1 cellular context compared by ENCODE assay signal in the genomic region with DNA sequence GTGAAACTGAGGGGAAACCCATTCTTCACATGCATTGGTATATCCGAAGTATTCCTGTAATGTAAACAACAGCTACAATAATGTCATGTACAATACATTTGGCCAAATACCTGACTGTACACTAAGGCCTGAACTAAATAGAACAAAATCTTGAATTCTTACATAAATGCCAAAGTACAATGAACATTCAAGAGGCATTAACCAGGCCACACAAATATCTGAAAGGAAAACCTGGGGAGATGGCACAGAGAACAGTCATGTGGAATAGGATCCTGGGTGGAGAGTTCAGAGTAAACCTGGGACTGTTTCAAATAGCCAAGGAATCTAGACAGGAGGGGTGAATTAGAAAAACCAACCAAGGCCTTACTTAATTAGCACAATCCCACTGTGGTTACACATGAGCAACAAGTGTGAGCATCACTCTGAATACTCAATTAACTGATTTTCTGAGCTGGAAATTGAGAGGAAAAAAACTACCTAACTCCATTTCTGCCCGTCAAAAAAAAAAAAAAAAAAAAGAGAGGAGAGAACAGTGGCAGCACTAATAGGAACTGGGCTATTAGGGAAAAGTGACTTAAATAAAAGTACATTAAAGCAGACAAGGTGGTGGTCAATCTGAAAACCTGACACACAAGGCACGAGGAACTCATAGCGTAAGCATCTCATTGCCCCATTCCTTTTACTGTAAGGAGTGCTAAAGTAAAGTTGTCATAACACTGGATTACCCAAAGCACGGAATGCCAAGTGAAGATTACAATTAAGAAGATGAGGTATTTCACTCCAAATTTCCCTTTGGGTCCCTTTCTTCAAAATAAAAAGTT.
TF ChIP-seq lines count a peak whose summit lies in the region.

No MANE protein-coding gene starts in this region.

TF ChIP-seq in WTC11, 78 proteins besides CTCF, POLR2A, EP300 and RAD21 (continued from another document):
- TF ChIP-seq USF2 (CRISPR knock-in tag; IDR thresholded peaks at IDR 0.05) (no peak), ZNF425 (CRISPR knock-in tag; conservative IDR thresholded peaks at IDR 0.05) (no peak)
TF ChIP-seq in WTC11: peak in this region for 0.
